ENCODE assay signal across 8 cellular contexts in genomic region chr4:30718021-30718888, GRCh38. TPM values are rescaled to one million over a fixed set of nuclear protein-coding genes. Genes with fewer than 3 reads are reported as not detected.
DNase-seq lines count a peak whose midpoint lies in the region; ATAC-seq and TF ChIP-seq lines count a peak whose summit lies in the region.

No MANE protein-coding gene starts in this region.

- peaks cover 46% of the 10 kb centered on the region for H3K79me1 ChIP-seq in trophoblast cell (ENCODE audit: low read length)

- H3K14ac ChIP-seq in trophoblast cell (ENCODE audit: low read length) = peak overlapping the region; percentile 91

- H3K4me2 ChIP-seq in trophoblast cell (ENCODE audit: low read length) = peak overlapping the region; percentile 90

- in situ Hi-C loops in ACHN (cut with HindIII; ENCODE audit: low pct_ligation_motif_present, low pct_unique_long_range_greater_than_20kb, low sequenced_read_pairs) = no loop called here
- in situ Hi-C loops in GM13976 (cut with MboI; ENCODE audit: low sequenced_read_pairs, unreplicated experiment) = no loop called here

- H2AK5ac ChIP-seq in trophoblast cell (ENCODE audit: low read length) = no peak overlapping the region

- peaks cover 10 to 11% of the 10 kb centered on the region in 2 experiments for H3K4me1 ChIP-seq in trophoblast cell (ENCODE audit: control insufficient read depth in 1 of 2, insufficient read depth in 2 of 2, low read length in 2 of 2)

- peak overlapping the region; percentile 91 for H2BK120ac ChIP-seq in trophoblast cell (ENCODE audit: insufficient read depth, low read length, poor library complexity)

- H3K27me3 Mint-ChIP-seq in activated CD8-positive, alpha-beta T cell treated with anti-CD3 and anti-CD28 coated beads for 36 hours = peaks cover 58% of the 10 kb centered on the region

- peak overlapping the region; percentile 78 for H3K9ac ChIP-seq in trophoblast cell (ENCODE audit: low read length)

- H3K79me2 ChIP-seq in trophoblast cell (ENCODE audit: control insufficient read depth, insufficient read depth, low read length, poor library complexity) = peaks cover 32% of the 10 kb centered on the region

- DNase-seq in ACHN = peak; percentile 42
- DNase-seq in GM13976 (ENCODE audit: low spot score) = peak; percentile 25
- DNase-seq in activated CD8-positive, alpha-beta T cell treated with anti-CD3 and anti-CD28 coated beads for 36 hours = peak; percentile 6
- DNase-seq in cardiac septum (ENCODE audit: low spot score) = peak; percentile 78
- no peak for DNase-seq in trophoblast cell
- no peak for DNase-seq in SW 1271 (lab: John Stamatoyannopoulos, UW)
- no peak for DNase-seq in GF-D8 (lab: John Stamatoyannopoulos, UW)
- no peak for DNase-seq in HUDEP-2 (lab: John Stamatoyannopoulos, UW; ENCODE audit: unreplicated experiment in 76 of 76)

- H2BK12ac ChIP-seq in trophoblast cell (ENCODE audit: low read length) = peak overlapping the region; percentile 77

- CTCF ChIA-PET in activated CD8-positive, alpha-beta T cell treated with anti-CD3 and anti-CD28 coated beads for 36 hours (lab: Charles Lee) = no interaction called here

- H3K18ac ChIP-seq in trophoblast cell (ENCODE audit: low read length) = peak overlapping the region; percentile 96

- peak overlapping the region; percentile 93 for H2BK5ac ChIP-seq in trophoblast cell (ENCODE audit: low read depth, low read length, poor library complexity)

- peak overlapping the region; percentile 82 for H4K8ac ChIP-seq in trophoblast cell (ENCODE audit: low read depth, low read length)

- no peak overlapping the region for H3K27ac Mint-ChIP-seq in activated CD8-positive, alpha-beta T cell treated with anti-CD3 and anti-CD28 coated beads for 36 hours

- WGBS in trophoblast cell (ENCODE audit: extremely low coverage, insufficient coverage, insufficient read length) = no CpG with 5 or more reads among the region's 45 CpGs

- intact Hi-C loops in activated CD8-positive, alpha-beta T cell treated with anti-CD3 and anti-CD28 coated beads for 36 hours (cut with micrococcal nuclease) = no loop called here
- intact Hi-C loops in cardiac septum (cut with DNase I) = no loop called here

- no peak for TF ChIP-seq CTCF in GM13976 (IDR thresholded peaks at IDR 0.05; ENCODE audit: borderline replicate concordance, control extremely low read depth, extremely low read depth, insufficient read depth, missing control alignments)
- TF ChIP-seq CTCF in activated CD8-positive, alpha-beta T cell treated with anti-CD3 and anti-CD28 coated beads for 36 hours (IDR thresholded peaks at IDR 0.05) = no peak

- H3K4ac ChIP-seq in trophoblast cell (ENCODE audit: low read depth, low read length) = peak overlapping the region; percentile 70

- H3K4me1 Mint-ChIP-seq in activated CD8-positive, alpha-beta T cell treated with anti-CD3 and anti-CD28 coated beads for 36 hours (ENCODE audit: low read depth) = peaks cover 41% of the 10 kb centered on the region

- H3K27me3 ChIP-seq in trophoblast cell (ENCODE audit: insufficient read depth, low read length) = peaks cover 10% of the 10 kb centered on the region

- no peak overlapping the region for H3K4me3 Mint-ChIP-seq in activated CD8-positive, alpha-beta T cell treated with anti-CD3 and anti-CD28 coated beads for 36 hours

- peak overlapping the region; percentile 9 for H2AFZ ChIP-seq in trophoblast cell (ENCODE audit: insufficient read depth, low read length, poor library complexity)

- H3K23ac ChIP-seq in trophoblast cell (ENCODE audit: low read length) = no peak overlapping the region

- peak overlapping the region; percentile 70 for H3K4me3 ChIP-seq in trophoblast cell (ENCODE audit: low read depth, low read length)

- H3K27ac ChIP-seq in trophoblast cell (ENCODE audit: low read depth, low read length) = peak overlapping the region; percentile 87

- ATAC-seq in activated CD8-positive, alpha-beta T cell treated with anti-CD3 and anti-CD28 coated beads for 36 hours = no peak

- H4K12ac ChIP-seq in trophoblast cell (ENCODE audit: low read depth, low read length) = peak overlapping the region; percentile 3

- H3K9me3 Mint-ChIP-seq in activated CD8-positive, alpha-beta T cell treated with anti-CD3 and anti-CD28 coated beads for 36 hours = no peaks in the 10 kb centered on the region

- POLR2A ChIA-PET in activated CD8-positive, alpha-beta T cell treated with anti-CD3 and anti-CD28 coated beads for 36 hours (lab: Charles Lee) = no interaction called here

- H3K9me3 ChIP-seq in trophoblast cell (ENCODE audit: insufficient read depth, low read depth, low read length) = peaks cover 5% of the 10 kb centered on the region

- peaks cover 7% of the 10 kb centered on the region for H3K36me3 Mint-ChIP-seq in activated CD8-positive, alpha-beta T cell treated with anti-CD3 and anti-CD28 coated beads for 36 hours (ENCODE audit: low read depth)

- H3K36me3 ChIP-seq in trophoblast cell (ENCODE audit: control insufficient read depth in 1 of 2, insufficient read depth in 2 of 2, low read length in 2 of 2) = peaks cover 12% of the 10 kb centered on the region in 2 experiments

- H4K91ac ChIP-seq in trophoblast cell (ENCODE audit: low read depth, low read length) = peak overlapping the region; percentile 77

RNA-seq across cellular contexts. Expression of gene PCDH7, which starts 1.9 kb away (rescaled TPM):
- total RNA-seq in activated CD8-positive, alpha-beta T cell treated with anti-CD3 and anti-CD28 coated beads for 36 hours = not detected
- total RNA-seq in cardiac septum = 70.8 TPM
- 28.5 and 30.7 TPM in 2 replicates for polyA plus RNA-seq in trophoblast cell (2013)

Comparison
In these comparisons a context has a peak if more than half of its experiments do, and no peak if none do; other contexts are left out.
1. DNase-seq: peak in ACHN (single experiment), GM13976 (single experiment), activated CD8-positive, alpha-beta T cell treated with anti-CD3 and anti-CD28 coated beads for 36 hours (single experiment) and cardiac septum (single experiment); none in trophoblast cell (0 of 2), SW 1271 (0 of 2), GF-D8 (single experiment) and HUDEP-2 (0 of 76).
2. RNA of gene PCDH7, which starts 1.9 kb away (total RNA-seq): 70.8 TPM in cardiac septum (single experiment); not detected in activated CD8-positive, alpha-beta T cell treated with anti-CD3 and anti-CD28 coated beads for 36 hours; every median in the first group is over 10 times any median in the second.